In genomic region chr2:151290467-151290866, GRCh38 we compare ENCODE assay signal across 8 cellular contexts. TPM values are rescaled to one million over a fixed set of nuclear protein-coding genes. Genes with fewer than 3 reads are reported as not detected.
DNase-seq lines count a peak whose midpoint lies in the region; ATAC-seq and TF ChIP-seq lines count a peak whose summit lies in the region.

No MANE protein-coding gene starts in this region.

- no peak for TF ChIP-seq CTCF in AG04450 (IDR thresholded peaks at IDR 0.05; ENCODE audit: low read depth, low read length)
- TF ChIP-seq CTCF in KMS-11 (conservative IDR thresholded peaks at IDR 0.05; ENCODE audit: low read depth, low read length) = no peak

- H4K20me1 ChIP-seq in KMS-11 (ENCODE audit: insufficient read depth) = no peaks in the 10 kb centered on the region

- H3K4me1 ChIP-seq in KMS-11 (ENCODE audit: low read depth, poor library complexity, severe bottlenecking) = peaks cover 7% of the 10 kb centered on the region

- CTCF ChIA-PET in AG04450 (lab: Charles Lee) = interaction anchor here (0.6 to 1.1 kb wide), 4 partner anchors 11 to 125 kb away, joined by 3 to 9 read pairs (median 4); no protein-coding TSS in a partner anchor

- H3K9me3 ChIP-seq in AG04450 (ENCODE audit: control insufficient read depth, insufficient read depth, low read length) = no peaks in the 10 kb centered on the region; the same call in 1 of the 2 replicates

- POLR2A ChIA-PET in AG04450 (lab: Yijun Ruan, JAX) = interaction anchor here (0.6 to 1.7 kb wide), 9 partner anchors 8 to 1570 kb away, joined by 3 to 10 read pairs (median 4); partner anchors contain the start of genes RBM43 and RIF1
- POLR2A ChIA-PET in naive thymus-derived CD8-positive, alpha-beta T cell (lab: Charles Lee) = interaction anchor here (1.6 to 3.3 kb wide), 3 partner anchors 10 to 119 kb away, joined by 4 to 66 read pairs (median 5); partner anchors contain the start of genes RBM43 and RIF1

- H3K4me3 ChIP-seq in AG04450 (ENCODE audit: low read depth, low read length) (no peak overlapping the region; the same call in 1 of the 2 replicates), KMS-11 (IDR thresholded peaks at IDR 0.05; ENCODE audit: insufficient read depth, low read depth, low read length) (no peak overlapping the region)

- peak overlapping the region; percentile 67 for H3K4me2 ChIP-seq in KMS-11

- no peaks in the 10 kb centered on the region for H3K79me2 ChIP-seq in KMS-11 (ENCODE audit: insufficient read depth, low read depth)

- peaks cover 5% of the 10 kb centered on the region for H3K9me3 Mint-ChIP-seq in central memory CD8-positive, alpha-beta T cell
- no peaks in the 10 kb centered on the region for H3K9me3 Mint-ChIP-seq in naive thymus-derived CD8-positive, alpha-beta T cell

- peak overlapping the region; percentile 64 for H2AFZ ChIP-seq in KMS-11 (ENCODE audit: low read depth)

- H3K4me1 Mint-ChIP-seq in central memory CD8-positive, alpha-beta T cell = peaks cover 31% of the 10 kb centered on the region
- peaks cover 17 to 42% (median 38%) of the 10 kb centered on the region in 4 donors for H3K4me1 Mint-ChIP-seq in naive thymus-derived CD8-positive, alpha-beta T cell

- H3K36me3 ChIP-seq in KMS-11 (ENCODE audit: insufficient read depth) = no peaks in the 10 kb centered on the region

- H3K9ac ChIP-seq in KMS-11 = peak overlapping the region; percentile 89

- peak overlapping the region; percentile 95 for H3K27ac Mint-ChIP-seq in central memory CD8-positive, alpha-beta T cell (ENCODE audit: low read depth)
- peak overlapping the region; percentile 95 to 100 (median 98) for H3K27ac Mint-ChIP-seq in naive thymus-derived CD8-positive, alpha-beta T cell

- H3K27ac ChIP-seq in AG04450 (ENCODE audit: low read depth, low read length) (peak overlapping the region; percentile 77), KMS-11 (no peak overlapping the region)

- peak overlapping the region; percentile 87 for H3K4me3 Mint-ChIP-seq in central memory CD8-positive, alpha-beta T cell
- peak overlapping the region; percentile 84 to 98 (median 94) for H3K4me3 Mint-ChIP-seq in naive thymus-derived CD8-positive, alpha-beta T cell

- H3K27me3 ChIP-seq in AG04450 (ENCODE audit: control insufficient read depth, insufficient read depth, low read length) = no peaks in the 10 kb centered on the region
- no peaks in the 10 kb centered on the region for H3K27me3 ChIP-seq in KMS-11 (ENCODE audit: insufficient read depth, low read depth)

- no peak for ATAC-seq in central memory CD8-positive, alpha-beta T cell (replicated peaks; ENCODE audit: extremely low read depth, poor library complexity, severe bottlenecking)
- ATAC-seq in naive thymus-derived CD8-positive, alpha-beta T cell = no peak
- ATAC-seq in GM21529 (IDR thresholded peaks at IDR 0.05; ENCODE audit: unreplicated experiment) (no peak), GM18498 (IDR thresholded peaks at IDR 0.05; ENCODE audit: unreplicated experiment) (no peak)

- DNase-seq in AG04450 (ENCODE audit: low read depth, low spot score) (no peak), middle frontal gyrus (ENCODE audit: extremely low spot score, low spot score) (no peak), COR-L47 (lab: John Stamatoyannopoulos, UW) (no peak)
- no peak for DNase-seq in central memory CD8-positive, alpha-beta T cell (ENCODE audit: low spot score in 2 of 2)
- DNase-seq in naive thymus-derived CD8-positive, alpha-beta T cell = no peak

- H3K27me3 Mint-ChIP-seq in central memory CD8-positive, alpha-beta T cell = no peaks in the 10 kb centered on the region
- H3K27me3 Mint-ChIP-seq in naive thymus-derived CD8-positive, alpha-beta T cell = no peaks in the 10 kb centered on the region

- H3K36me3 Mint-ChIP-seq in central memory CD8-positive, alpha-beta T cell (ENCODE audit: insufficient read depth) = peaks cover 18% of the 10 kb centered on the region
- H3K36me3 Mint-ChIP-seq in naive thymus-derived CD8-positive, alpha-beta T cell = no peaks in the 10 kb centered on the region

RNA-seq across cellular contexts. Expression of gene NMI, which starts 1.0 kb away (rescaled TPM):
- polyA plus RNA-seq in AG04450 (2011; rRNA removed) = 10.3 and 15.7 TPM in 2 replicates
- polyA minus RNA-seq in AG04450 (2011; rRNA and poly(A)+ RNA removed) = 2.8 and 3.8 TPM in 2 replicates
- 10 to 100 TPM; 27.5 to 31.6 TPM for total RNA-seq in naive thymus-derived CD8-positive, alpha-beta T cell
- polyA plus RNA-seq in naive thymus-derived CD8-positive, alpha-beta T cell = 10 to 100 TPM; 30.0 to 55.1 (median 47.2) TPM

RNA-seq across cellular contexts. Expression of gene RBM43, which starts 28.8 kb away (rescaled TPM):
- polyA plus RNA-seq in AG04450 (2011; rRNA removed) = 13.0 and 19.2 TPM in 2 replicates
- polyA minus RNA-seq in AG04450 (2011; rRNA and poly(A)+ RNA removed) = 7.1 and 11.5 TPM in 2 replicates
- 10 to 100 TPM; 28.8 to 30.6 TPM for total RNA-seq in naive thymus-derived CD8-positive, alpha-beta T cell
- polyA plus RNA-seq in naive thymus-derived CD8-positive, alpha-beta T cell = 1 to 10 TPM; 4.1 to 4.4 (median 4.2) TPM
